In the genomic region with DNA sequence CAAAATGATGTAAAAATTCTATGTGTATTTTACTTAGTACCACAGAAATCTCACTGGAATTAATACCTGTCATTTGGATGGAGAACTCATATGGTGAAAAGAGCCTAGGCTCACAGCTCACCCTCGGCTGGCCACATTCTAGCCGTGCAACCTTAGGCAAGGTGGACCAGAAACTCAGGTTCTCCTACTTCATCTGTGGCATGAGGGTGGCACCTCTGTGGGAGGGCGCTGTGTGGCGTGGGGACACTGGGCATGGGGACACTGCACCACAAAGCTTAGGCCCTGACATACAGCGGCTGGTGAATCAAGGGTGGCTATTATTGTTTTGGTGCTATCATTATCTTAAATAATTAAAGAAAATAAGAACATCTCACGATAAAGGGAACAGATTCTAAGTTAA, we compare ENCODE assay signal across 34 cellular contexts. TPM values are rescaled to one million over a fixed set of nuclear protein-coding genes. Genes with fewer than 3 reads are reported as not detected.
"Had no signal": no experiment of that assay in that cellular context is flagged by ENCODE, and none has a peak within 500 bp of the region (broad histone marks: within the 10 kb centered on the region; RNA-seq: fewer than 3 reads in every experiment).

No MANE protein-coding gene starts in this region.

- DNase-seq: activated B cell treated with CpG ODN at 0.5 μM for 24 hours; activated CD4-positive, alpha-beta memory T cell treated with anti-CD3 and anti-CD28 coated beads for 36 hours; activated CD4-positive, alpha-beta T cell treated with anti-CD3 and anti-CD28 coated beads for 4 hours; activated CD4-positive, alpha-beta T cell treated with anti-CD3 and anti-CD28 coated beads, Interleukin-2, amount 10 ng/mL, durations not matched to agents 24 days and 14 days; activated CD4-positive, alpha-beta T cell treated with anti-CD3 and anti-CD28 coated beads, Interleukin-2, amount 50 U/mL, for 1 hour; activated CD4-positive, alpha-beta T cell treated with anti-CD3 and anti-CD28 coated beads, Interleukin-2, amount 50 U/mL, for 4 hours; activated CD4-positive, CD25-positive, alpha-beta regulatory T cell treated with anti-CD3 and anti-CD28 coated beads, Interleukin-2, amount 50 U/mL, for 72 hours; activated CD8-positive, alpha-beta memory T cell treated with anti-CD3 and anti-CD28 coated beads, Interleukin-2, amount 50 U/mL, for 4 hours; activated CD8-positive, alpha-beta T cell treated with anti-CD3 and anti-CD28 coated beads for 36 hours; activated effector memory CD4-positive, alpha-beta T cell treated with anti-CD3 and anti-CD28 coated beads, Interleukin-2, amount 50 U/mL, for 16 hours; activated gamma-delta T cell treated with Interleukin-2 at 50 U/mL for 16 hours; activated naive CD4-positive, alpha-beta T cell; activated naive CD4-positive, alpha-beta T cell treated with anti-CD3 and anti-CD28 coated beads for 36 hours; activated naive CD4-positive, alpha-beta T cell treated with anti-CD3 and anti-CD28 coated beads, Interleukin-2, amount 50 U/mL, for 16 hours; activated naive CD8-positive, alpha-beta T cell treated with anti-CD3 and anti-CD28 coated beads for 36 hours; activated T-cell treated with anti-CD3 and anti-CD28 coated beads for 4 hours; activated T-cell treated with anti-CD3 and anti-CD28 coated beads, Interleukin-2, amount 50 U/mL, for 1 hour; activated T-cell treated with anti-CD3 and anti-CD28 coated beads, Interleukin-2, amount 50 U/mL, for 4 hours; activated T-cell treated with anti-CD3 and anti-CD28 coated beads, Interleukin-2, amount 50 U/mL, for 72 hours; amniotic stem cell; aorta; body of pancreas; central memory CD4-positive, alpha-beta T cell; T-cell; T-helper 17 cell; T1000 had no signal

- H3K36me3 ChIP-seq: adrenal gland, cardiac muscle cell had no signal

- H3K27ac ChIP-seq: adrenal gland, body of pancreas, cardiac muscle cell, VCaP had no signal

- ATAC-seq: activated CD8-positive, alpha-beta T cell treated with anti-CD3 and anti-CD28 coated beads for 36 hours; activated naive CD4-positive, alpha-beta T cell treated with anti-CD3 and anti-CD28 coated beads, Interleukin-2, amount 50 U/mL, for 72 hours; activated T-cell treated with anti-CD3 and anti-CD28 coated beads, Interleukin-2, amount 50 U/mL, for 4 hours; activated T-cell treated with anti-CD3 and anti-CD28 coated beads, Interleukin-2, amount 50 U/mL, for 72 hours; activated T-helper 17 cell treated with anti-CD3 and anti-CD28 coated beads, Interleukin-2, amount 50 U/mL, for 72 hours; body of pancreas; T-cell; T-helper 17 cell had no signal

- H3K27me3 ChIP-seq: adrenal gland, body of pancreas, cardiac muscle cell had no signal

- FAIRE-seq: astrocyte, bronchial epithelial cell, TTC549 had no signal

- H3K9me3 ChIP-seq: adrenal gland, body of pancreas had no signal

- H3K4me3 ChIP-seq: adrenal gland, body of pancreas, cardiac muscle cell had no signal

RNA-seq across cellular contexts. Expression of gene EML1, which starts 47.1 kb away (rescaled TPM):
- total RNA-seq: activated B cell treated with CpG ODN at 0.5 μM for 24 hours had no signal
